Comparison of ENCODE assay signal across 8 cellular contexts in the genomic region with DNA sequence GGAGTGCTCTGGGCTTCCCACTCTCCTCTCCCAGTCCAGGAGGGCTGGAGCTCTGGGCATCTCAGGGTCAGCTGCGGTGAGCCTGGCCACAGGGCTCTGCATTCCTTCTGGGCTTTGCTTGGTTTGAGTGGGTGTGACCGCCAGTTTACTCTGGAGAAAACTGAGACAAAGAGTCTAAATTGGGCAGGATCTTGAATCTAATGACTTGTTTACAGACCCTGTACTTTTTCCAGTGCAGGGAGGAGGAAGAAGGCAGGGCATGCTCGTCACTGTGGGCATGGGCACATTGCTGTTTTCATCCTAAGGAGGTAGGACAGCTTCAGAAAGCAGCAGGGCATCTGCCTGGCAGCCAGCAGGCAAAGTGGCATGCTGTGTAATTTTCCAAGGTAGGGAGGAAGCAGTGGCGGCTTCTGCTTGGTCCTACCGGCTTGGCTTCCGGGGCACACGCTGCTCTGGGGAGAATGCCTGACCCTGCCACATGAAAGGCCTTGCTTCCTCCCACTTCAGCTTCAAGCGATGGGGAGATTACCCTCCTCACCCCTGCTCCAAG. TPM values are rescaled to one million over a fixed set of nuclear protein-coding genes. Genes with fewer than 3 reads are reported as not detected.
DNase-seq lines count a peak whose midpoint lies in the region; ATAC-seq and TF ChIP-seq lines count a peak whose summit lies in the region.
"Had no signal": no experiment of that assay in that cellular context is flagged by ENCODE, and none has a peak within 500 bp of the region (broad histone marks: within the 10 kb centered on the region; RNA-seq: fewer than 3 reads in every experiment).

No MANE protein-coding gene starts in this region.

- no peak overlapping the region for H4K8ac ChIP-seq in H9 (replicated peaks; ENCODE audit: insufficient read length, low read depth, low read length)

- H2BK15ac ChIP-seq in H9 (ENCODE audit: low read depth, low read length), result no peak overlapping the region

- H3K4me2 ChIP-seq in H9 (ENCODE audit: insufficient read depth, insufficient read length, low read length), result no peak overlapping the region

- H3K23me2 ChIP-seq in H9 (ENCODE audit: insufficient read length, low read depth, low read length, poor library complexity, severe bottlenecking), result no peaks in the 10 kb centered on the region

- no peak overlapping the region for H2AFZ ChIP-seq in H9 (ENCODE audit: low read length)

- H3K4ac ChIP-seq in H9 (ENCODE audit: low read depth, low read length), result no peak overlapping the region

- no peak overlapping the region for H4K5ac ChIP-seq in H9 (ENCODE audit: insufficient read length, low read depth, low read length)

- H3K56ac ChIP-seq in H9 (ENCODE audit: insufficient read length, low read depth, low read length), result no peak overlapping the region

- H4K91ac ChIP-seq in H9 (ENCODE audit: insufficient read length, low read depth, low read length), result no peak overlapping the region

- no peak overlapping the region for H2BK12ac ChIP-seq in H9 (ENCODE audit: insufficient read length, low read depth, low read length)

- no peaks in the 10 kb centered on the region for H3K36me3 Mint-ChIP-seq in H9 (ENCODE audit: insufficient read depth in 1 of 3, low read depth in 3 of 3)
- H3K36me3 Mint-ChIP-seq in T-helper 2 cell treated with Interferon-gamma antibody and Interleukin-4, amounts not matched to agents 5 μg/mL and 100 μg/mL, for 36 hours (ENCODE audit: low read depth), result peaks cover 36% of the 10 kb centered on the region

- no peak overlapping the region for H3K27ac Mint-ChIP-seq in H9
- H3K27ac Mint-ChIP-seq in T-helper 2 cell treated with Interferon-gamma antibody and Interleukin-4, amounts not matched to agents 5 μg/mL and 100 μg/mL, for 36 hours, result peak overlapping the region; percentile 81

- no peak overlapping the region for H3K9ac ChIP-seq in H9 (ENCODE audit: extremely low read depth, insufficient read length, low read length)
- H3K9ac ChIP-seq in skeletal muscle tissue (ENCODE audit: low read depth in 1 of 3, low read length in 3 of 3), result peak overlapping the region in 1 of 3 donors; percentile 33

- no peak for ATAC-seq in GM18520 (IDR thresholded peaks at IDR 0.05; ENCODE audit: unreplicated experiment)

- H3K9me3 Mint-ChIP-seq in H9, result no peaks in the 10 kb centered on the region; a peak in 3 of 5 replicates
- peaks cover 6% of the 10 kb centered on the region for H3K9me3 Mint-ChIP-seq in T-helper 2 cell treated with Interferon-gamma antibody and Interleukin-4, amounts not matched to agents 5 μg/mL and 100 μg/mL, for 36 hours

- H2AK5ac ChIP-seq in H9 (ENCODE audit: insufficient read length, low read length), result no peak overlapping the region

- H3K9me3 ChIP-seq in H9 (ENCODE audit: control insufficient read depth, low read depth, low read length) (no peaks in the 10 kb centered on the region), esophagus (ENCODE audit: control insufficient read depth in 2 of 2, insufficient read depth in 1 of 2, low read depth in 1 of 2, low read length in 1 of 2) (no peaks in the 10 kb centered on the region), skeletal muscle tissue (ENCODE audit: control insufficient read depth in 3 of 3, low read length in 3 of 3) (no peaks in the 10 kb centered on the region)

- H3K27me3 Mint-ChIP-seq in H9 (ENCODE audit: low read depth), result peaks cover 23% of the 10 kb centered on the region
- no peaks in the 10 kb centered on the region for H3K27me3 Mint-ChIP-seq in T-helper 2 cell treated with Interferon-gamma antibody and Interleukin-4, amounts not matched to agents 5 μg/mL and 100 μg/mL, for 36 hours (ENCODE audit: low read depth)

- H3K23ac ChIP-seq in H9 (ENCODE audit: insufficient read length, low read depth, low read length), result no peak overlapping the region

- DNase-seq in H9, result no peak
- no peak for DNase-seq in T-helper 2 cell treated with Interferon-gamma antibody and Interleukin-4, amounts not matched to agents 5 μg/mL and 100 μg/mL, for 36 hours (ENCODE audit: low spot score)
- no peak for DNase-seq in SK-N-DZ (ENCODE audit: low spot score)
- no peak for DNase-seq in cerebellum (ENCODE audit: low spot score)

- no peak overlapping the region for H3K18ac ChIP-seq in H9 (ENCODE audit: insufficient read length, low read depth, low read length)

- H3K4me1 ChIP-seq in H9 (ENCODE audit: insufficient read depth, low read length), result peaks cover 24% of the 10 kb centered on the region
- H3K4me1 ChIP-seq in esophagus (ENCODE audit: control insufficient read depth in 2 of 2, insufficient read depth in 2 of 2, low read length in 1 of 2), result peaks cover 0 to 6% of the 10 kb centered on the region in 2 donors
- peaks cover 40 to 50% (median 41%) of the 10 kb centered on the region in 3 donors for H3K4me1 ChIP-seq in skeletal muscle tissue (ENCODE audit: control insufficient read depth in 3 of 3, insufficient read depth in 3 of 3, low read length in 3 of 3)

- H3K36me3 ChIP-seq in esophagus (ENCODE audit: control insufficient read depth in 2 of 2, insufficient read depth in 2 of 2, low read length in 1 of 2) (no peaks in the 10 kb centered on the region), skeletal muscle tissue (ENCODE audit: control insufficient read depth in 3 of 3, insufficient read depth in 3 of 3, low read length in 3 of 3) (peaks cover 0 to 2% (median 0%) of the 10 kb centered on the region in 3 donors)

- H2BK5ac ChIP-seq in H9 (ENCODE audit: insufficient read length, low read length), result no peak overlapping the region

- peaks cover 63 to 70% of the 10 kb centered on the region in 2 experiments for H3K4me1 Mint-ChIP-seq in H9
- H3K4me1 Mint-ChIP-seq in T-helper 2 cell treated with Interferon-gamma antibody and Interleukin-4, amounts not matched to agents 5 μg/mL and 100 μg/mL, for 36 hours (ENCODE audit: low read depth), result peaks cover 96% of the 10 kb centered on the region

- H3K27ac ChIP-seq in H9 (ENCODE audit: insufficient read length, low read depth, low read length) (no peak overlapping the region), esophagus (ENCODE audit: low read depth in 2 of 2, low read length in 1 of 2) (peak overlapping the region; percentile 22 to 69), skeletal muscle tissue (ENCODE audit: low read depth, low read length) (peak overlapping the region; percentile 75)
- H3K27ac ChIP-seq: SK-N-MC had no signal

- H3K4me3 Mint-ChIP-seq in H9, result no peak overlapping the region
- peak overlapping the region; percentile 82 for H3K4me3 Mint-ChIP-seq in T-helper 2 cell treated with Interferon-gamma antibody and Interleukin-4, amounts not matched to agents 5 μg/mL and 100 μg/mL, for 36 hours

- H2BK120ac ChIP-seq in H9 (ENCODE audit: low read depth, low read length, poor library complexity, severe bottlenecking), result no peak overlapping the region

- no CpG with 5 or more reads among the region's 8 CpGs for WGBS in H9 (ENCODE audit: extremely low coverage, insufficient read length, low lambda C conversion rate)
- WGBS in esophagus, 2 donors, result 51 to 54% methylated on average over 8 of the region's 8 CpGs

- H3K4me3 ChIP-seq in esophagus (ENCODE audit: low read depth in 1 of 2, low read length in 2 of 2) (no peak overlapping the region), skeletal muscle tissue (ENCODE audit: low read length in 3 of 3) (peak overlapping the region in 1 of 3 donors; percentile 14)
- H3K4me3 ChIP-seq: SK-N-MC had no signal

- no peaks in the 10 kb centered on the region for H3K79me2 ChIP-seq in H9 (ENCODE audit: insufficient read depth, low read length)

- H3K27me3 ChIP-seq in H9 (ENCODE audit: insufficient read depth, low read length) (no peaks in the 10 kb centered on the region), esophagus (ENCODE audit: control insufficient read depth in 1 of 2, insufficient read depth in 2 of 2, low read length in 2 of 2) (no peaks in the 10 kb centered on the region), skeletal muscle tissue (ENCODE audit: control insufficient read depth in 3 of 3, insufficient read depth in 3 of 3, low read length in 3 of 3) (no peaks in the 10 kb centered on the region)

- H3K14ac ChIP-seq in H9 (ENCODE audit: insufficient read depth, low read length), result peak overlapping the region; percentile 36; the same call in 1 of the 2 replicates

- no peak overlapping the region for H2BK20ac ChIP-seq in H9 (ENCODE audit: low read depth, low read length, poor library complexity, severe bottlenecking)

- no peak overlapping the region for H3T11ph ChIP-seq in H9 (ENCODE audit: low read length)

- TF ChIP-seq CTCF in H9 (conservative IDR thresholded peaks at IDR 0.05), result no peak

- H4K20me1 ChIP-seq in H9 (ENCODE audit: control insufficient read depth, insufficient read depth, insufficient read length), result no peaks in the 10 kb centered on the region

- no peaks in the 10 kb centered on the region for H3K79me1 ChIP-seq in H9 (ENCODE audit: insufficient read depth, low read depth, low read length, poor library complexity, severe bottlenecking)

RNA-seq across cellular contexts. Expression of a gene that starts 22.9 kb away (rescaled TPM):
- total RNA-seq in H9 (2021) (0.24 and 0.66 TPM in 2 replicates), skeletal muscle tissue (9.4 TPM), cerebellum (7.3 TPM)
- polyA plus RNA-seq in esophagus, result 1 to 10 TPM; 2.1 to 2.6 TPM
- polyA plus RNA-seq in SK-N-DZ (2014; cell fraction: cytosol; rRNA removed), result not detected in 2 replicates
- polyA plus RNA-seq in SK-N-DZ (2014; cell fraction: nucleus; rRNA removed), result not detected in 2 replicates
